12 cellular contexts compared by ENCODE assay signal in the genomic region with DNA sequence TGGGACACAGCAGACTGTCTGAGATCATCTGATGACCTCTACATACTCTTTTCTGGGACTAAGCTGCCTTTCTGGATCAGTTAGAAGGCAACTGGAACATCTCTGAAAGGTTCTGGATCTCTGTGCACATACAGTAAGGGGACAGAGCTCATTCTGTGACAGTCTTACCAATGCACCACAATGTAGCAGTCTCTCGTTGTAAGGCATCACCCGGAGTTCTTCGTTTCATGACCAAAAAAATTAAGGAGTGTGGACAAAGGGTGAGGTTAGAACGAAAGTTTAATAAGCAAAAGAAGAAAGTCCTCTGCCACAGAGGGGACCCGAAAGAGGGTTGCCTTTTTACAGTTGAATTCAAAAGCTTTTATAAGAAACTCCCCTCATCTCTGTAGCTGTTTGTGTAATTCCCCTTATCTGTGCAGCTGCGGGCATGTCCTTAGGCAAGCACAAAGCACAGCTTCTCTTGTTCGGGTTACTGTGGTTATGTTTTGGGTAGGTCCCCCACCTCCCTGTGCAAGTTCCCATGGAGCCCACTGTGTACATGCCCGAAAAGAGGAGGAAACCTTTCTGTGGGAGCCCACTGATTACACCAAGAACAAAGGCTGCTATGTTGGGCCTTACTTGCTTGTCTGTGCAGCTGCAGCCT. TPM values are rescaled to one million over a fixed set of nuclear protein-coding genes. Genes with fewer than 3 reads are reported as not detected.
A peak's percentile ranks its signal among the peaks of the same experiment; 100 is the strongest.
DNase-seq lines count a peak whose midpoint lies in the region; ATAC-seq and TF ChIP-seq lines count a peak whose summit lies in the region.
"Had no signal": no experiment of that assay in that cellular context is flagged by ENCODE, and none has a peak within 500 bp of the region (broad histone marks: within the 10 kb centered on the region; RNA-seq: fewer than 3 reads in every experiment).

No MANE protein-coding gene starts in this region.

- WGBS in psoas muscle, 3 donors, result 72 to 83% (median 74%) methylated on average over 8 of the region's 8 CpGs

- DNase-seq in amygdala (lab: John Stamatoyannopoulos, UW) (peak in 34 of 56 donors; percentile 4 to 65 (median 22)), superior temporal gyrus (ENCODE audit: extremely low spot score) (peak; percentile 58), CD1c-positive myeloid dendritic cell (ENCODE audit: extremely low spot score) (no peak), psoas muscle (no peak), HPDE6-E6E7 (ENCODE audit: extremely low spot score) (no peak)
- DNase-seq: activated gamma-delta T cell treated with Interleukin-2 at 50 U/mL for 16 hours; effector memory CD8-positive, alpha-beta T cell; H7 had no signal

- peaks cover 0 to 10% (median 0%) of the 10 kb centered on the region in 3 donors for H3K27me3 ChIP-seq in psoas muscle (ENCODE audit: insufficient read depth in 3 of 3, low read length in 2 of 3)

- no peak overlapping the region for H3K4me3 ChIP-seq in psoas muscle

- no peaks in the 10 kb centered on the region for H3K9me3 ChIP-seq in psoas muscle

- no peak for TF ChIP-seq CTCF in psoas muscle (IDR thresholded peaks at IDR 0.05)

- H3K4me1 ChIP-seq in psoas muscle, result no peaks in the 10 kb centered on the region
- H3K4me1 ChIP-seq: parathyroid adenoma had no signal

- peak; percentile 78 for ATAC-seq in GM19351 (IDR thresholded peaks at IDR 0.05; ENCODE audit: unreplicated experiment)
- peak; percentile 80 for ATAC-seq in HG02884 (IDR thresholded peaks at IDR 0.05; ENCODE audit: unreplicated experiment)
- no peak for ATAC-seq in psoas muscle
- ATAC-seq: effector memory CD8-positive, alpha-beta T cell; WTC11 had no signal

- no peak overlapping the region for H3K27ac ChIP-seq in psoas muscle
- H3K27ac ChIP-seq: parathyroid adenoma had no signal

- intact Hi-C loops in psoas muscle (cut with DNase I), result no loop called here

- no peaks in the 10 kb centered on the region for H3K36me3 ChIP-seq in psoas muscle (ENCODE audit: insufficient read depth in 1 of 2, low read depth in 1 of 2)

RNA-seq across cellular contexts. Expression of a gene that starts 53.2 kb away (rescaled TPM):
- total RNA-seq in psoas muscle, result under 1 TPM in 2 of 4 donors, not detected in 2; 0.04 to 0.06 TPM
- under 1 TPM in 2 of 3 donors, not detected in 1; 0.03 to 0.05 TPM for polyA plus RNA-seq in psoas muscle

Comparison
In these comparisons a context has a peak if more than half of its experiments do, and no peak if none do; other contexts are left out.
1. ATAC-seq: peak in GM19351 (single experiment) and HG02884 (single experiment); none in psoas muscle (0 of 4).
2. DNase-seq: peak in amygdala (34 of 56) and superior temporal gyrus (single experiment); none in CD1c-positive myeloid dendritic cell (single experiment), psoas muscle (0 of 2) and HPDE6-E6E7 (single experiment).